26 cellular contexts compared by ENCODE assay signal in the genomic region with DNA sequence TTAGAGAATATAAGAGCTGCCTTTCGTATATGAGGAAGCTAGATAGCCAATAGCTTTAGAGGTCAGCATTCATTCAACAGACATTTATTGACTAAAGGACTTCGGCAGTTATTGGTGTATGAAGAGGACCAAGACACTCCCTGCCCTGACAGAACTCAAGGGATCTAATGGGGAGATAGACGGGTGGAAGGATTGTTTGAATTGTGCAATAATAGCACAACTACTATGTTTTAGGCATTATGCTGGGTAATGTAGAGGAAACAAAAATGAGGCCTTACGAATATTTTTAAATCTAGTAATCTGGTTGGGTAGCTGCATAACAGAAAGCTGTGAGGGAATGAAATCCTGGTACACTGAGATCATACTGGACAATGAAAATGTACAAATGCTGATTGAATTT. TPM values are rescaled to one million over a fixed set of nuclear protein-coding genes. Genes with fewer than 3 reads are reported as not detected.
A peak's percentile ranks its signal among the peaks of the same experiment; 100 is the strongest.
DNase-seq lines count a peak whose midpoint lies in the region; ATAC-seq and TF ChIP-seq lines count a peak whose summit lies in the region.
"Had no signal": no experiment of that assay in that cellular context is flagged by ENCODE, and none has a peak within 500 bp of the region (broad histone marks: within the 10 kb centered on the region; RNA-seq: fewer than 3 reads in every experiment).

No MANE protein-coding gene starts in this region.

- H3K9me3 ChIP-seq in GM23248 (ENCODE audit: low read depth), result no peaks in the 10 kb centered on the region
- no peaks in the 10 kb centered on the region for H3K9me3 ChIP-seq in RWPE2 (ENCODE audit: severe bottlenecking)
- H3K9me3 ChIP-seq in A673 (ENCODE audit: low read depth, low read length, poor library complexity, severe bottlenecking), result no peaks in the 10 kb centered on the region
- H3K9me3 ChIP-seq: BE2C, esophagus muscularis mucosa, heart right ventricle had no signal

- no peaks in the 10 kb centered on the region for H3K9me2 ChIP-seq in GM23248 (ENCODE audit: insufficient read depth)

- peaks cover 42% of the 10 kb centered on the region for H3F3A ChIP-seq in GM23248 (ENCODE audit: insufficient read depth)

- ATAC-seq in RWPE2 (ENCODE audit: low read depth) (no peak), naive B cell (ENCODE audit: low read depth in 2 of 2) (no peak), GM18502 (IDR thresholded peaks at IDR 0.05; ENCODE audit: poor library complexity, unreplicated experiment) (no peak), left cardiac atrium (no peak)
- ATAC-seq: foreskin keratinocyte; heart right ventricle; PC-3; stimulated activated naive CD8-positive, alpha-beta T cell treated with anti-CD3 and anti-CD28 coated beads, Interleukin-15, amount 100 ng/mL, for 72 hours had no signal

- H3K27me3 ChIP-seq in GM23248 (replicated peaks; ENCODE audit: insufficient read depth) (no peaks in the 10 kb centered on the region), RWPE2 (ENCODE audit: insufficient read depth, poor library complexity, severe bottlenecking) (no peaks in the 10 kb centered on the region), A673 (replicated peaks; ENCODE audit: insufficient read depth, low read depth, low read length, poor library complexity) (no peaks in the 10 kb centered on the region)
- H3K27me3 ChIP-seq: BE2C, esophagus muscularis mucosa, foreskin keratinocyte, heart right ventricle had no signal

- intact Hi-C loops in left cardiac atrium (cut with DNase I), result no loop called here
- intact Hi-C loops in A673 (cut with micrococcal nuclease; ENCODE audit: unreplicated experiment), result no loop called here

- no peak overlapping the region for H3K4me3 ChIP-seq in GM23248
- no peak overlapping the region for H3K4me3 ChIP-seq in RWPE2 (ENCODE audit: severe bottlenecking)
- no peak overlapping the region for H3K4me3 ChIP-seq in A673 (ENCODE audit: low read depth, low read length, poor library complexity, severe bottlenecking)
- H3K4me3 ChIP-seq: esophagus muscularis mucosa, heart right ventricle had no signal

- peaks cover 59% of the 10 kb centered on the region for H3K4me1 ChIP-seq in GM23248 (ENCODE audit: insufficient read depth)
- peaks cover 29% of the 10 kb centered on the region for H3K4me1 ChIP-seq in RWPE2 (ENCODE audit: insufficient read depth, poor library complexity, severe bottlenecking)
- peaks cover 14% of the 10 kb centered on the region for H3K4me1 ChIP-seq in A673 (ENCODE audit: insufficient read depth, low read length, poor library complexity, severe bottlenecking)
- H3K4me1 ChIP-seq: BE2C had no signal

- peak overlapping the region; percentile 77 for H3K27ac ChIP-seq in GM23248
- H3K27ac ChIP-seq in RWPE2 (ENCODE audit: poor library complexity, severe bottlenecking), result peak overlapping the region; percentile 50
- H3K27ac ChIP-seq in A673 (ENCODE audit: low read depth, low read length, poor library complexity, severe bottlenecking), result no peak overlapping the region
- H3K27ac ChIP-seq: foreskin keratinocyte, heart right ventricle had no signal

- POLR2A ChIA-PET in activated CD4-positive, alpha-beta T cell treated with anti-CD3 and anti-CD28 coated beads, Interleukin-2, amount 10 ng/mL, durations not matched to agents 7 days and 5 days (lab: Charles Lee), result interaction anchor here (0.7 to 1.2 kb wide), 2 partner anchors 45 to 84 kb away, joined by 3 read pairs; no protein-coding TSS in a partner anchor
- POLR2A ChIA-PET in A673 (lab: Charles Lee; ENCODE audit: low non-redundant PET), result no interaction called here

- peaks cover 8% of the 10 kb centered on the region; the same call in 1 of the 2 replicates for H4K20me1 ChIP-seq in GM23248 (ENCODE audit: insufficient read depth)

- H3K4me1 Mint-ChIP-seq in activated CD4-positive, alpha-beta T cell treated with anti-CD3 and anti-CD28 coated beads, Interleukin-2, amount 10 ng/mL, durations not matched to agents 7 days and 5 days, result peaks cover 51% of the 10 kb centered on the region
- H3K4me1 Mint-ChIP-seq in naive B cell, result peaks cover 55 to 86% (median 79%) of the 10 kb centered on the region in 3 donors

- CTCF ChIA-PET in activated CD4-positive, alpha-beta T cell treated with anti-CD3 and anti-CD28 coated beads, Interleukin-2, amount 10 ng/mL, durations not matched to agents 7 days and 5 days (lab: Charles Lee), result interaction anchor here (1.3 kb wide), 2 partner anchors 11 to 64 kb away, joined by 3 read pairs; no protein-coding TSS in a partner anchor
- CTCF ChIA-PET in A673 (lab: Charles Lee), result no interaction called here

- no TSS peak for BruUV-seq in A673 (replicated peaks; lab: Mats Ljungman, UMichigan)

- H3K36me3 ChIP-seq in GM23248 (ENCODE audit: low read depth), result no peaks in the 10 kb centered on the region
- H3K36me3 ChIP-seq in RWPE2 (ENCODE audit: low read depth), result no peaks in the 10 kb centered on the region
- no peaks in the 10 kb centered on the region for H3K36me3 ChIP-seq in A673 (ENCODE audit: insufficient read depth, low read length, poor library complexity, severe bottlenecking)
- H3K36me3 ChIP-seq: BE2C, esophagus muscularis mucosa, heart right ventricle had no signal

- 61 to 62% methylated on average over 4 of the region's 4 CpGs for WGBS in GM23248 (ENCODE audit: low coverage in 1 of 2, low lambda C conversion rate in 2 of 2, missing lambda C conversion rate in 2 of 2), 2 experiments

- no peak for DNase-seq in activated CD4-positive, alpha-beta T cell treated with anti-CD3 and anti-CD28 coated beads, Interleukin-2, amount 10 ng/mL, durations not matched to agents 7 days and 5 days
- no peak for DNase-seq in activated CD4-positive, alpha-beta T cell treated with anti-CD3 and anti-CD28 coated beads, Interleukin-2, amount 50 U/mL, for 1 hour
- no peak for DNase-seq in GM23248
- no peak for DNase-seq in RWPE2 (ENCODE audit: low spot score)
- DNase-seq in naive B cell, result no peak
- DNase-seq in left cardiac atrium, result no peak
- no peak for DNase-seq in A673 (ENCODE audit: low spot score)
- DNase-seq: activated CD4-positive, alpha-beta memory T cell treated with anti-CD3 and anti-CD28 coated beads, Interleukin-2, amount 10 ng/mL, durations not matched to agents 7 days and 5 days; activated CD4-positive, CD25-positive, alpha-beta regulatory T cell; activated effector memory CD4-positive, alpha-beta T cell treated with Interleukin-2 at 50 U/mL for 16 hours; BE2C; Calu3; foreskin keratinocyte; heart right ventricle; NCI-H1048; NCI-H1694; NCI-H524; nucleus accumbens; PC-3; SHP77 treated with DMSO at 0.1 percent for 48 hours; stimulated activated naive CD8-positive, alpha-beta T cell treated with anti-CD3 and anti-CD28 coated beads, Interleukin-15, amount 100 ng/mL, for 72 hours; T1000 had no signal

- no peak overlapping the region for H3K9ac ChIP-seq in GM23248

- no peak overlapping the region for H2AFZ ChIP-seq in GM23248

- no peak for TF ChIP-seq CTCF in RWPE2 (IDR thresholded peaks at IDR 0.05; ENCODE audit: poor library complexity, severe bottlenecking)
- no peak for TF ChIP-seq CTCF in A673 (conservative IDR thresholded peaks at IDR 0.05; ENCODE audit: low read depth, low read length)

- no peaks in the 10 kb centered on the region for H3K27me3 Mint-ChIP-seq in activated CD4-positive, alpha-beta T cell treated with anti-CD3 and anti-CD28 coated beads, Interleukin-2, amount 10 ng/mL, durations not matched to agents 7 days and 5 days
- H3K27me3 Mint-ChIP-seq in naive B cell, result no peaks in the 10 kb centered on the region
- H3K27me3 Mint-ChIP-seq: activated CD4-positive, alpha-beta memory T cell treated with anti-CD3 and anti-CD28 coated beads, Interleukin-2, amount 10 ng/mL, durations not matched to agents 7 days and 5 days; central memory CD8-positive, alpha-beta T cell; dendritic cell treated with granulocyte-macrophage colony-stimulating factor and Interleukin-4, amounts not matched to agents 40 ng/mL and 50 ng/mL, for 4 days; stimulated activated naive CD8-positive, alpha-beta T cell treated with anti-CD3 and anti-CD28 coated beads, Interleukin-15, amount 100 ng/mL, for 72 hours had no signal

- no peak overlapping the region for H3K4me3 Mint-ChIP-seq in activated CD4-positive, alpha-beta T cell treated with anti-CD3 and anti-CD28 coated beads, Interleukin-2, amount 10 ng/mL, durations not matched to agents 7 days and 5 days
- no peak overlapping the region for H3K4me3 Mint-ChIP-seq in naive B cell
- H3K4me3 Mint-ChIP-seq: activated CD4-positive, alpha-beta memory T cell treated with anti-CD3 and anti-CD28 coated beads, Interleukin-2, amount 10 ng/mL, durations not matched to agents 7 days and 5 days; central memory CD8-positive, alpha-beta T cell; dendritic cell treated with granulocyte-macrophage colony-stimulating factor and Interleukin-4, amounts not matched to agents 40 ng/mL and 50 ng/mL, for 4 days; stimulated activated naive CD8-positive, alpha-beta T cell treated with anti-CD3 and anti-CD28 coated beads, Interleukin-15, amount 100 ng/mL, for 72 hours had no signal

- peaks cover 10% of the 10 kb centered on the region for H3K36me3 Mint-ChIP-seq in activated CD4-positive, alpha-beta T cell treated with anti-CD3 and anti-CD28 coated beads, Interleukin-2, amount 10 ng/mL, durations not matched to agents 7 days and 5 days (ENCODE audit: low read depth)
- H3K36me3 Mint-ChIP-seq in naive B cell, result no peaks in the 10 kb centered on the region

- in situ Hi-C loops in GM23248 (cut with MboI), result no loop called here

- peaks cover 96% of the 10 kb centered on the region for H3K79me2 ChIP-seq in GM23248 (ENCODE audit: insufficient read depth)

- H3K27ac Mint-ChIP-seq in activated CD4-positive, alpha-beta T cell treated with anti-CD3 and anti-CD28 coated beads, Interleukin-2, amount 10 ng/mL, durations not matched to agents 7 days and 5 days, result peak overlapping the region; percentile 52
- H3K27ac Mint-ChIP-seq in naive B cell, result peak overlapping the region in 5 of 6 donors; percentile 2 to 81 (median 68)
- H3K27ac Mint-ChIP-seq: activated CD4-positive, alpha-beta memory T cell treated with anti-CD3 and anti-CD28 coated beads, Interleukin-2, amount 10 ng/mL, durations not matched to agents 7 days and 5 days; dendritic cell treated with granulocyte-macrophage colony-stimulating factor and Interleukin-4, amounts not matched to agents 40 ng/mL and 50 ng/mL, for 4 days; stimulated activated naive CD8-positive, alpha-beta T cell treated with anti-CD3 and anti-CD28 coated beads, Interleukin-15, amount 100 ng/mL, for 72 hours had no signal

- no peak overlapping the region for H3K4me2 ChIP-seq in GM23248 (ENCODE audit: unreplicated experiment)

- H3K9me3 Mint-ChIP-seq in activated CD4-positive, alpha-beta T cell treated with anti-CD3 and anti-CD28 coated beads, Interleukin-2, amount 10 ng/mL, durations not matched to agents 7 days and 5 days, result no peaks in the 10 kb centered on the region
- H3K9me3 Mint-ChIP-seq in naive B cell, result no peaks in the 10 kb centered on the region
- H3K9me3 Mint-ChIP-seq: activated CD4-positive, alpha-beta memory T cell treated with anti-CD3 and anti-CD28 coated beads, Interleukin-2, amount 10 ng/mL, durations not matched to agents 7 days and 5 days; central memory CD8-positive, alpha-beta T cell; dendritic cell treated with granulocyte-macrophage colony-stimulating factor and Interleukin-4, amounts not matched to agents 40 ng/mL and 50 ng/mL, for 4 days; stimulated activated naive CD8-positive, alpha-beta T cell treated with anti-CD3 and anti-CD28 coated beads, Interleukin-15, amount 100 ng/mL, for 72 hours had no signal

RNA-seq across cellular contexts. Expression of gene LRCH3, which starts 5.0 kb away (rescaled TPM):
- 10 to 100 TPM; 54.0 to 58.0 TPM for total RNA-seq in activated CD4-positive, alpha-beta T cell treated with anti-CD3 and anti-CD28 coated beads, Interleukin-2, amount 10 ng/mL, durations not matched to agents 7 days and 5 days
- total RNA-seq in GM23248 (2014; rRNA removed; shearing (Covaris generic)), result 20.9 and 28.7 TPM in 2 replicates
- polyA plus RNA-seq in GM23248 (2016; fragmentation: Nextera tagmentation; extraction: Ambion mirVana) (20.2 and 24.1 TPM in 2 replicates), naive B cell (ENCODE audit: low read depth in 6 of 6) (10 to 100 TPM; 10.2 to 26.0 (median 13.9) TPM)
- total RNA-seq in left cardiac atrium (10 to 100 TPM; 21.3 to 35.3 TPM), A673 (2021) (67.8 and 71.8 TPM in 2 replicates)

RNA-seq across cellular contexts. Expression of gene FYTTD1, which starts 46.4 kb away (rescaled TPM):
- total RNA-seq in activated CD4-positive, alpha-beta T cell treated with anti-CD3 and anti-CD28 coated beads, Interleukin-2, amount 10 ng/mL, durations not matched to agents 7 days and 5 days, result 10 to 100 TPM; 35.7 to 38.8 TPM
- 42.0 and 71.5 TPM in 2 replicates for total RNA-seq in GM23248 (2014; rRNA removed; shearing (Covaris generic))
- polyA plus RNA-seq in GM23248 (2016; fragmentation: Nextera tagmentation; extraction: Ambion mirVana) (90.4 and 91.8 TPM in 2 replicates), naive B cell (ENCODE audit: low read depth in 6 of 6) (10 to 100 TPM; 64.2 to 78.5 (median 68.8) TPM)
- total RNA-seq in left cardiac atrium (10 to 100 TPM; 51.5 to 74.9 TPM), A673 (2021) (89.7 and 93.8 TPM in 2 replicates)

RNA-seq across cellular contexts. Expression of gene RUBCN, which starts 59.4 kb away (rescaled TPM):
- 10 to 100 TPM; 43.3 to 44.5 TPM for total RNA-seq in activated CD4-positive, alpha-beta T cell treated with anti-CD3 and anti-CD28 coated beads, Interleukin-2, amount 10 ng/mL, durations not matched to agents 7 days and 5 days
- total RNA-seq in GM23248 (2014; rRNA removed; shearing (Covaris generic)), result 16.3 and 18.4 TPM in 2 replicates
- polyA plus RNA-seq in GM23248 (2016; fragmentation: Nextera tagmentation; extraction: Ambion mirVana), result 10.5 and 11.1 TPM in 2 replicates
- 10 to 100 TPM; 20.0 to 46.9 (median 24.8) TPM for polyA plus RNA-seq in naive B cell (ENCODE audit: low read depth in 6 of 6)
- total RNA-seq in left cardiac atrium, result 10 to 100 TPM; 14.0 to 22.7 TPM
- 24.9 and 25.6 TPM in 2 replicates for total RNA-seq in A673 (2021)
